14 cellular contexts compared by ENCODE assay signal in the genomic region with DNA sequence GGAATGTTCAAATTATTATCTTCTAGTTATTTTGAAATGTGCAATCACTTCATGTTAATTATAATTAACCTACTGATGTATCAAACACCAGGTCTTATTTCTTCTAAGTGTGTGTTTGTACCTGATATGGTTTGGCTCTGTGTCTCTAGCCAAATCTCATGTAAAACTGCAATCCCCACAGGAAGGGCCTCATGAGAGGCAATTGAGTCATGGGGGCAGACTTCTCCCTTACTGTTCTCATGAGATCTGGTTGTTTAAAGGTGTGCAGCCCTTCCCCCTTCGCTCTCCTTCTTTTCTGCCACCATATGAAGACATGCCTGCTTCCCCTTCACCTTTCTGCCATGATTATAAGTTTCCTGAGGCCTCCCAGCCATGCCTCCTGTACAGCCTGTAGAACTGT. TPM values are rescaled to one million over a fixed set of nuclear protein-coding genes. Genes with fewer than 3 reads are reported as not detected.
DNase-seq lines count a peak whose midpoint lies in the region; ATAC-seq lines count a peak whose summit lies in the region.
"Had no signal": no experiment of that assay in that cellular context is flagged by ENCODE, and none has a peak within 500 bp of the region (broad histone marks: within the 10 kb centered on the region; RNA-seq: fewer than 3 reads in every experiment).

No MANE protein-coding gene starts in this region.

- no peak for DNase-seq in activated T-cell treated with anti-CD3 and anti-CD28 coated beads, Interleukin-2, amount 50 U/mL, for 24 hours
- DNase-seq in activated T-cell treated with anti-CD3 and anti-CD28 coated beads for 4 hours, result no peak
- DNase-seq in CD8-positive, alpha-beta memory T cell, result no peak
- no peak for DNase-seq in activated T-helper 2 cell treated with anti-CD3 and anti-CD28 coated beads, Interferon-gamma antibody, Interleukin-2, Interleukin-4, amounts not matched to agents 10 μg/mL and 5 μg/mL and 100 μg/mL, durations not matched to agents 14 hours and 24 hours and 36 hours (ENCODE audit: low spot score)
- no peak for DNase-seq in stimulated activated naive CD8-positive, alpha-beta T cell treated with anti-CD3 and anti-CD28 coated beads, Interleukin-15, Interleukin-2, amounts not matched to agents 100 U/mL and 50 U/mL, for 24 hours
- no peak for DNase-seq in stimulated activated naive CD4-positive, alpha-beta T cell (lab: John Stamatoyannopoulos, UW)
- DNase-seq: DMS 273 treated with DMSO at 0.1 percent for 48 hours, NCI-H1436 treated with DMSO at 0.1 percent for 48 hours, NCI-H2081, NCI-H524 had no signal

- intact Hi-C loops in activated T-helper 2 cell treated with anti-CD3 and anti-CD28 coated beads, Interferon-gamma antibody, Interleukin-2, Interleukin-4, amounts not matched to agents 10 μg/mL and 5 μg/mL and 100 μg/mL, durations not matched to agents 14 hours and 24 hours and 36 hours (cut with micrococcal nuclease), result no loop called here

- H3K4me1 ChIP-seq in CD8-positive, alpha-beta memory T cell (ENCODE audit: insufficient read depth, low read length), result peaks cover 68% of the 10 kb centered on the region

- H3K36me3 ChIP-seq in CD8-positive, alpha-beta memory T cell (ENCODE audit: insufficient read depth, low read length), result peaks cover 3% of the 10 kb centered on the region

- peaks cover 83% of the 10 kb centered on the region for H3K4me1 Mint-ChIP-seq in activated T-cell treated with anti-CD3 and anti-CD28 coated beads, Interleukin-2, amount 50 U/mL, for 24 hours (ENCODE audit: low read depth)
- peaks cover 57 to 84% (median 79%) of the 10 kb centered on the region in 3 donors for H3K4me1 Mint-ChIP-seq in CD8-positive, alpha-beta memory T cell
- H3K4me1 Mint-ChIP-seq in activated T-helper 2 cell treated with anti-CD3 and anti-CD28 coated beads, Interferon-gamma antibody, Interleukin-2, Interleukin-4, amounts not matched to agents 10 μg/mL and 5 μg/mL and 100 μg/mL, durations not matched to agents 14 hours and 24 hours and 36 hours (ENCODE audit: low read depth), result peaks cover 71% of the 10 kb centered on the region

- POLR2A ChIA-PET in CD8-positive, alpha-beta memory T cell (lab: Charles Lee), result no interaction called here

- peaks cover 42% of the 10 kb centered on the region for H3K36me3 Mint-ChIP-seq in activated T-cell treated with anti-CD3 and anti-CD28 coated beads, Interleukin-2, amount 50 U/mL, for 24 hours (ENCODE audit: low read depth)
- H3K36me3 Mint-ChIP-seq in CD8-positive, alpha-beta memory T cell, result peaks cover 9 to 24% (median 18%) of the 10 kb centered on the region in 3 donors
- H3K36me3 Mint-ChIP-seq in activated T-helper 2 cell treated with anti-CD3 and anti-CD28 coated beads, Interferon-gamma antibody, Interleukin-2, Interleukin-4, amounts not matched to agents 10 μg/mL and 5 μg/mL and 100 μg/mL, durations not matched to agents 14 hours and 24 hours and 36 hours (ENCODE audit: low read depth), result peaks cover 37% of the 10 kb centered on the region

- no peaks in the 10 kb centered on the region for H3K9me3 ChIP-seq in CD8-positive, alpha-beta memory T cell (ENCODE audit: low read length)

- no peaks in the 10 kb centered on the region for H3K27me3 ChIP-seq in CD8-positive, alpha-beta memory T cell (ENCODE audit: insufficient read depth, low read length, poor library complexity, severe bottlenecking)

- no peak overlapping the region for H3K27ac ChIP-seq in CD8-positive, alpha-beta memory T cell (ENCODE audit: low read depth, low read length)

- CTCF ChIA-PET in CD8-positive, alpha-beta memory T cell (lab: Charles Lee), result interaction anchor here (0.8 to 3.3 kb wide), 4 partner anchors 9 to 152 kb away, joined by 3 to 22 read pairs (median 4); no protein-coding TSS in a partner anchor

- H3K27me3 Mint-ChIP-seq in activated T-cell treated with anti-CD3 and anti-CD28 coated beads, Interleukin-2, amount 50 U/mL, for 24 hours, result no peaks in the 10 kb centered on the region
- peaks cover 0 to 3% of the 10 kb centered on the region in 2 donors for H3K27me3 Mint-ChIP-seq in CD8-positive, alpha-beta memory T cell
- no peaks in the 10 kb centered on the region for H3K27me3 Mint-ChIP-seq in activated T-helper 2 cell treated with anti-CD3 and anti-CD28 coated beads, Interferon-gamma antibody, Interleukin-2, Interleukin-4, amounts not matched to agents 10 μg/mL and 5 μg/mL and 100 μg/mL, durations not matched to agents 14 hours and 24 hours and 36 hours (ENCODE audit: low read depth)

- peaks cover 9% of the 10 kb centered on the region for H3K9me3 Mint-ChIP-seq in activated T-cell treated with anti-CD3 and anti-CD28 coated beads, Interleukin-2, amount 50 U/mL, for 24 hours
- no peaks in the 10 kb centered on the region for H3K9me3 Mint-ChIP-seq in CD8-positive, alpha-beta memory T cell
- no peaks in the 10 kb centered on the region for H3K9me3 Mint-ChIP-seq in activated T-helper 2 cell treated with anti-CD3 and anti-CD28 coated beads, Interferon-gamma antibody, Interleukin-2, Interleukin-4, amounts not matched to agents 10 μg/mL and 5 μg/mL and 100 μg/mL, durations not matched to agents 14 hours and 24 hours and 36 hours

- no peak overlapping the region for H3K4me3 ChIP-seq in CD8-positive, alpha-beta memory T cell (ENCODE audit: low read length)
- H3K4me3 ChIP-seq: K562 had no signal

- peak overlapping the region; percentile 68 for H3K27ac Mint-ChIP-seq in activated T-cell treated with anti-CD3 and anti-CD28 coated beads, Interleukin-2, amount 50 U/mL, for 24 hours
- peak overlapping the region in 7 of 8 donors; percentile 3 to 91 (median 78) for H3K27ac Mint-ChIP-seq in CD8-positive, alpha-beta memory T cell
- peak overlapping the region; percentile 52 for H3K27ac Mint-ChIP-seq in activated T-helper 2 cell treated with anti-CD3 and anti-CD28 coated beads, Interferon-gamma antibody, Interleukin-2, Interleukin-4, amounts not matched to agents 10 μg/mL and 5 μg/mL and 100 μg/mL, durations not matched to agents 14 hours and 24 hours and 36 hours
- H3K27ac Mint-ChIP-seq: B cell had no signal

- no peak overlapping the region for H3K4me3 Mint-ChIP-seq in activated T-cell treated with anti-CD3 and anti-CD28 coated beads, Interleukin-2, amount 50 U/mL, for 24 hours
- H3K4me3 Mint-ChIP-seq in CD8-positive, alpha-beta memory T cell, result no peak overlapping the region
- no peak overlapping the region for H3K4me3 Mint-ChIP-seq in activated T-helper 2 cell treated with anti-CD3 and anti-CD28 coated beads, Interferon-gamma antibody, Interleukin-2, Interleukin-4, amounts not matched to agents 10 μg/mL and 5 μg/mL and 100 μg/mL, durations not matched to agents 14 hours and 24 hours and 36 hours (ENCODE audit: low read depth)
- H3K4me3 Mint-ChIP-seq: B cell had no signal

- ATAC-seq in stimulated activated naive CD8-positive, alpha-beta T cell treated with anti-CD3 and anti-CD28 coated beads, Interleukin-15, Interleukin-2, amounts not matched to agents 100 U/mL and 50 U/mL, for 24 hours, result peak; percentile 34
- no peak for ATAC-seq in GM21447 (IDR thresholded peaks at IDR 0.05; ENCODE audit: unreplicated experiment)
- ATAC-seq: K562 had no signal

RNA-seq across cellular contexts. Expression of a gene that starts 18.6 kb away (rescaled TPM):
- total RNA-seq in CD8-positive, alpha-beta memory T cell, result 10 to 100 TPM; 44.1 to 46.7 TPM
- 55.3 TPM for polyA plus RNA-seq in CD8-positive, alpha-beta memory T cell
- total RNA-seq in activated T-helper 2 cell treated with anti-CD3 and anti-CD28 coated beads, Interferon-gamma antibody, Interleukin-2, Interleukin-4, amounts not matched to agents 10 μg/mL and 5 μg/mL and 100 μg/mL, durations not matched to agents 14 hours and 24 hours and 36 hours, result 40.0 and 40.8 TPM in 2 replicates
- total RNA-seq: RPMI7951 had no signal
